Comparison of ENCODE assay signal across 1 cellular context in the genomic region with DNA sequence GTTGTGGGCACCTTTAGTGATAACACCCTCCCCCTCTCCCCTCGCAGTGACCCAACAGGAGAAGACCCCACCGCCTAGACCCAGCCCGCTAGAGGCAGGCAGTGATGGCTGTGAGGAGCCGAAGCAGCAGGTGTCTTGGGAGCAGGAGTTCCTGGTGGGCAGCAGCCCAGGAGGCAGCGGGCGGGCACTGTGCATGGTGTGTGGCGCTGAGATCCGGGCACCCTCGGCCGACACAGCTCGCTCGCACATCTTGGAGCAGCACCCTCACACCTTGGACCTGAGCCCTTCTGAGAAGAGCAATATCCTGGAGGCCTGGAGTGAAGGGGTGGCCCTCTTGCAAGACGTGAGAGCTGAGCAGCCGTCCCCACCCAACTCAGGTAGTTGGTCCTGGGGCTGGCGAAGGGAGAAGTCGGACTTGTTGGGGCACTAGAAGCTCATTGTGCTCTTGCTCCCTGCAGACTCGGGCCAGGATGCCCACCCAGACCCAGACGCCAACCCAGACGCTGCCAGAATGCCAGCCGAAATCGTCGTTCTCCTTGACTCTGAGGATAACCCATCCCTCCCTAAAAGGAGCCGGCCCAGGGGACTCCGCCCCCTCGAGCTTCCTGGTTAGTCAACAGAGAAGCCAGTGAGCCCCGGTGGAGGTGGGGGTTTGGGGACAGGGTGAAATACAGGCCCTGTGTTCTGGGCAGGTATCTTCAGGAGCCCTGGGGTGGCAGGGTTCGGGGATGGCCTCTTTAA.
TF ChIP-seq lines count a peak whose summit lies in the region.

No MANE protein-coding gene starts in this region.

TF ChIP-seq in IMR-90, 13 proteins besides CTCF, POLR2A, EP300 and RAD21:
- TF ChIP-seq MAFK (IDR thresholded peaks at IDR 0.05; ENCODE audit: low read depth, low read length): no peak
